2 cellular contexts compared by ENCODE assay signal in the genomic region with DNA sequence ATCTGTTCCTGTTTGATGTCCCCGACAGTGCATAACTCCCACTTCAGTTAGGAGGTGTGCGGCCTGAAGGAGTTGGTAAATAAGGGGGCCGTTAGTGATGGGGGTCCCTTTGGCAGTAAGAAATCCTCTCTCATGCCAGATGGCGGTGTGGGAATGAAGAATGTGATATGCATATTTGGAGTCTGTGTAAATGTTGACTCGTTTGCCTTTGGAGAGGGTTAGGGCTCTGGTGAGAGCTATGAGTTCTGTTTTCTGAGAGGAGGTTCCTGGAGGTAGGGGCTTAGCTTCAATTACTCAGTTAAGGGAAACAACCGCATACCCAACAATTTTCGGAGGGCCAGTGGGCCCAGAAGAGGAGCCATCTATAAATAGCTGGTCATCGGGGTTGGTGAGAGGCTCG.
TF ChIP-seq lines count a peak whose summit lies in the region.

No MANE protein-coding gene starts in this region.

TF ChIP-seq in IMR-90, 13 proteins besides CTCF, POLR2A, EP300 and RAD21:
- no peak for TF ChIP-seq MAZ (IDR thresholded peaks at IDR 0.05; ENCODE audit: borderline replicate concordance, low read depth, low read length)

TF ChIP-seq in K562, 482 proteins besides CTCF, POLR2A, EP300 and RAD21:
- TF ChIP-seq ZNF316 (IDR thresholded peaks at IDR 0.05) (no peak), ZNF23 (CRISPR knock-in tag; IDR thresholded peaks at IDR 0.05) (no peak), SAFB (IDR thresholded peaks at IDR 0.05; ENCODE audit: borderline replicate concordance, low read depth, low read length) (no peak), RBM15 (IDR thresholded peaks at IDR 0.05; ENCODE audit: insufficient read depth, low read length) (no peak), ZZZ3 (IDR thresholded peaks at IDR 0.05) (no peak), ZNF224 (CRISPR knock-in tag; IDR thresholded peaks at IDR 0.05) (no peak), RHOXF2B (CRISPR knock-in tag; conservative IDR thresholded peaks at IDR 0.05) (no peak)
- TF ChIP-seq, protein P1, sequence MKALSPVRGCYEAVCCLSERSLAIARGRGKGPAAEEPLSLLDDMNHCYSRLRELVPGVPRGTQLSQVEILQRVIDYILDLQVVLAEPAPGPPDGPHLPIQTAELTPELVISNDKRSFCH (CRISPR knock-in tag; IDR thresholded peaks at IDR 0.05), result no peak
- TF ChIP-seq, protein P1 (tag; IDR thresholded peaks at IDR 0.05), result no peak
- TF ChIP-seq, protein P2, sequence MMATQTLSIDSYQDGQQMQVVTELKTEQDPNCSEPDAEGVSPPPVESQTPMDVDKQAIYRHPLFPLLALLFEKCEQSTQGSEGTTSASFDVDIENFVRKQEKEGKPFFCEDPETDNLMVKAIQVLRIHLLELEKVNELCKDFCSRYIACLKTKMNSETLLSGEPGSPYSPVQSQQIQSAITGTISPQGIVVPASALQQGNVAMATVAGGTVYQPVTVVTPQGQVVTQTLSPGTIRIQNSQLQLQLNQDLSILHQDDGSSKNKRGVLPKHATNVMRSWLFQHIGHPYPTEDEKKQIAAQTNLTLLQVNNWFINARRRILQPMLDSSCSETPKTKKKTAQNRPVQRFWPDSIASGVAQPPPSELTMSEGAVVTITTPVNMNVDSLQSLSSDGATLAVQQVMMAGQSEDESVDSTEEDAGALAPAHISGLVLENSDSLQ (IDR thresholded peaks at IDR 0.05), result no peak
- TF ChIP-seq, protein P3, sequence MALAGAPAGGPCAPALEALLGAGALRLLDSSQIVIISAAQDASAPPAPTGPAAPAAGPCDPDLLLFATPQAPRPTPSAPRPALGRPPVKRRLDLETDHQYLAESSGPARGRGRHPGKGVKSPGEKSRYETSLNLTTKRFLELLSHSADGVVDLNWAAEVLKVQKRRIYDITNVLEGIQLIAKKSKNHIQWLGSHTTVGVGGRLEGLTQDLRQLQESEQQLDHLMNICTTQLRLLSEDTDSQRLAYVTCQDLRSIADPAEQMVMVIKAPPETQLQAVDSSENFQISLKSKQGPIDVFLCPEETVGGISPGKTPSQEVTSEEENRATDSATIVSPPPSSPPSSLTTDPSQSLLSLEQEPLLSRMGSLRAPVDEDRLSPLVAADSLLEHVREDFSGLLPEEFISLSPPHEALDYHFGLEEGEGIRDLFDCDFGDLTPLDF (CRISPR knock-in tag; IDR thresholded peaks at IDR 0.05), result no peak
- TF ChIP-seq, protein P4, sequence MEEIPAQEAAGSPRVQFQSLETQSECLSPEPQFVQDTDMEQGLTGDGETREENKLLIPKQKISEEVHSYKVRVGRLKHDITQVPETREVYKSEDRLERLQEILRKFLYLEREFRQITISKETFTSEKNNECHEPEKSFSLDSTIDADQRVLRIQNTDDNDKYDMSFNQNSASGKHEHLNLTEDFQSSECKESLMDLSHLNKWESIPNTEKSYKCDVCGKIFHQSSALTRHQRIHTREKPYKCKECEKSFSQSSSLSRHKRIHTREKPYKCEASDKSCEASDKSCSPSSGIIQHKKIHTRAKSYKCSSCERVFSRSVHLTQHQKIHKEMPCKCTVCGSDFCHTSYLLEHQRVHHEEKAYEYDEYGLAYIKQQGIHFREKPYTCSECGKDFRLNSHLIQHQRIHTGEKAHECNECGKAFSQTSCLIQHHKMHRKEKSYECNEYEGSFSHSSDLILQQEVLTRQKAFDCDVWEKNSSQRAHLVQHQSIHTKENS (CRISPR knock-in tag; IDR thresholded peaks at IDR 0.05), result no peak
- TF ChIP-seq, protein P5, sequence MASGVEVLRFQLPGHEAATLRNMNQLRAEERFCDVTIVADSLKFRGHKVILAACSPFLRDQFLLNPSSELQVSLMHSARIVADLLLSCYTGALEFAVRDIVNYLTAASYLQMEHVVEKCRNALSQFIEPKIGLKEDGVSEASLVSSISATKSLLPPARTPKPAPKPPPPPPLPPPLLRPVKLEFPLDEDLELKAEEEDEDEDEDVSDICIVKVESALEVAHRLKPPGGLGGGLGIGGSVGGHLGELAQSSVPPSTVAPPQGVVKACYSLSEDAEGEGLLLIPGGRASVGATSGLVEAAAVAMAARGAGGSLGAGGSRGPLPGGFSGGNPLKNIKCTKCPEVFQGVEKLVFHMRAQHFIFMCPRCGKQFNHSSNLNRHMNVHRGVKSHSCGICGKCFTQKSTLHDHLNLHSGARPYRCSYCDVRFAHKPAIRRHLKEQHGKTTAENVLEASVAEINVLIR (CRISPR knock-in tag; IDR thresholded peaks at IDR 0.05), result no peak
